ENCODE assay signal across 13 cellular contexts in the genomic region with DNA sequence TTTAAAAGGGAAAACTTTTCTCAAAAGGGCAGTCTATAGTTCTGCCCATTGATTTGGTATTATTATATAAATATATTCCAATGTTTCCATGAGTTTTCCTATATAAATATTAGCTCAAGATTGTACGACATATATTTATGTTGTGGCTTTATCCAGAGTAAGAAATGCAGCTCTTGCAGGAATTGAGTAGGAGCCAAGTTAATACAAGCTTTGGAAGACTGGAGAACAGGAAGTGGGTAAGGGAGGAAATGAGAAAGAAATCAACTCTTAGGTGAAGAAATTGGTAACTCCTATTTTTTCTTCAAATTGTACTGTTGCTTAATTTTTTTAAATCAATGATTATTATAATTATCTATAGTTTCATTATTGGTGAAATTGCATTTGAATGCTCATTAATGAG.
DNase-seq lines count a peak whose midpoint lies in the region; ATAC-seq and TF ChIP-seq lines count a peak whose summit lies in the region.
"Had no signal": no experiment of that assay in that cellular context is flagged by ENCODE, and none has a peak within 500 bp of the region (broad histone marks: within the 10 kb centered on the region; RNA-seq: fewer than 3 reads in every experiment).

No MANE protein-coding gene starts in this region.

- peak; percentile 68 for DNase-seq in ELR (ENCODE audit: low read depth)
- DNase-seq in NCI-H226 = peak; percentile 41
- peak; percentile 11 for DNase-seq in epithelial cell of esophagus (ENCODE audit: low read depth)
- DNase-seq in renal cortical epithelial cell (ENCODE audit: low read depth) = peak; percentile 44
- DNase-seq in omental fat pad (ENCODE audit: low spot score) = no peak
- no peak for DNase-seq in NCI-H446 treated with DMSO at 0.1 percent for 48 hours (lab: John Stamatoyannopoulos, UW)
- no peak for DNase-seq in DMS153 (lab: John Stamatoyannopoulos, UW)
- DNase-seq: cortex of kidney, GOT3, natural killer cell, NCI-H1048, Right ventricle myocardium superior had no signal

- TF ChIP-seq CTCF in epithelial cell of esophagus (IDR thresholded peaks at IDR 0.05; ENCODE audit: insufficient read depth, low read depth, low read length, missing control alignments) (no peak), omental fat pad (IDR thresholded peaks at IDR 0.05) (no peak)

- H3K4me3 ChIP-seq in epithelial cell of esophagus (ENCODE audit: low read length) = no peak overlapping the region
- H3K4me3 ChIP-seq: thoracic aorta had no signal

- no peak for ATAC-seq in omental fat pad (ENCODE audit: low FRiP score)
- ATAC-seq: natural killer cell had no signal

Comparison
In these comparisons a context has a peak if more than half of its experiments do, and no peak if none do; other contexts are left out.
1. DNase-seq: peak in ELR (single experiment), NCI-H226 (single experiment), epithelial cell of esophagus (single experiment) and renal cortical epithelial cell (single experiment); none in omental fat pad (single experiment), NCI-H446 treated with DMSO at 0.1 percent for 48 hours (single experiment) and DMS153 (single experiment).